ENCODE assay signal across 8 cellular contexts in genomic region chr1:212186427-212187207, GRCh38.
DNase-seq lines count a peak whose midpoint lies in the region; ATAC-seq and TF ChIP-seq lines count a peak whose summit lies in the region.

No MANE protein-coding gene starts in this region.

- no peak overlapping the region for H3K4me3 ChIP-seq in choroid plexus epithelial cell (ENCODE audit: low read depth, low read length)
- no peak overlapping the region for H3K4me3 ChIP-seq in MG63

- no peaks in the 10 kb centered on the region for H3K27me3 ChIP-seq in MG63

- TF ChIP-seq CTCF in choroid plexus epithelial cell (conservative IDR thresholded peaks at IDR 0.05; ENCODE audit: low read depth, low read length): no peak

- DNase-seq in HT-29 (ENCODE audit: low spot score) (peak; percentile 22), choroid plexus epithelial cell (ENCODE audit: low read depth) (peak; percentile 44), MG63 (no peak), activated gamma-delta T cell (lab: John Stamatoyannopoulos, UW) (no peak), NCI-H345 (lab: John Stamatoyannopoulos, UW) (no peak), EL (no peak)

- H3K36me3 ChIP-seq in MG63: no peaks in the 10 kb centered on the region

- no peaks in the 10 kb centered on the region for H3K9me3 ChIP-seq in MG63

- ATAC-seq in GM18517 (IDR thresholded peaks at IDR 0.05; ENCODE audit: unreplicated experiment) (peak; percentile 99), GM21515 (IDR thresholded peaks at IDR 0.05; ENCODE audit: unreplicated experiment) (peak; percentile 98)

Comparison
In these comparisons a context has a peak if more than half of its experiments do, and no peak if none do; other contexts are left out.
1. DNase-seq: peak in HT-29 (single experiment) and choroid plexus epithelial cell (single experiment); none in MG63 (single experiment), activated gamma-delta T cell (single experiment), NCI-H345 (single experiment) and EL (single experiment).